In the genomic region with DNA sequence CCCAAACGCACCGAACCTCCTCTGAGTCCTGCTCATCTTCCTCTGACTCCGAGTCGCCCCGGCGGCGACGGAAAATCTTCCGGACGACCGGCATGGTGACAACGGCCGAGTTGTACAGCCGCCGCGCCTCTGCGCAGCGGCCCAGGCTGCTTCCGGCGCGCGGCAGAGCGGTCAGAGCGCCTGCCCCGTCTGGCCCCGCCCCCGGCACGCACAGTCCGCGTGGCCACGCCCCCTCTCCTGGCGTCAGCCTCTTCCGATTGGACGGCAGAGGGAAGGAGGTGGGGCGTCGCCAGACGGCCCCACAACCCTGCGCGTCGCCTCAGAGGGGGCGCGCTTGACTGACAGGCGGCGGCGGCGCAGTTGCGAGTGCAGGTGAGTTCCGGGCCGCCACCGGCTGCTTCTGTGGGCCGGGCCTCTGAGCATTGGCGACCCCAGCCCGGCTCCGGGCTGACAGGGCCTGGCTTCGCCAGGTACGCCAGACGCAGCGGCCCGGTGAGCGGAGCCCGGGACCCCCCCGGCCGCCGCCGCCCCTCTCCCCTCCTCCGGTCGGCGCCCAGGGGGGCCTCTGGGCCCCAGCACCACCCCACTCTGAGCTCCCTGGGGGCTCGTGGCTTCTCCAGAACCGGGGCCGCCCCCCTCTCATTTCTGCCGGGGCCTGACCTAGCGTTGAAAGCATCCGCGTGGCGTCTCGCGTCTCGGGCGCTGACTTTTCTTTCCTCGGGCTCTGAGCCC, we compare ENCODE assay signal across 1 cellular context.
TF ChIP-seq lines count a peak whose summit lies in the region.

Gene C9orf78, minus strand, starts transcription at position 148 of the 732 bp plus-strand sequence. Its CDS starts 54 bp downstream, at position 94.
Gene USP20, plus strand, starts transcription at position 331 of the 732 bp plus-strand sequence. CDS start 17,098 bp downstream, outside the sequence.

TF ChIP-seq in WTC11, 78 proteins besides CTCF, POLR2A, EP300 and RAD21 (continued from another document):
- TF ChIP-seq, protein P1, sequence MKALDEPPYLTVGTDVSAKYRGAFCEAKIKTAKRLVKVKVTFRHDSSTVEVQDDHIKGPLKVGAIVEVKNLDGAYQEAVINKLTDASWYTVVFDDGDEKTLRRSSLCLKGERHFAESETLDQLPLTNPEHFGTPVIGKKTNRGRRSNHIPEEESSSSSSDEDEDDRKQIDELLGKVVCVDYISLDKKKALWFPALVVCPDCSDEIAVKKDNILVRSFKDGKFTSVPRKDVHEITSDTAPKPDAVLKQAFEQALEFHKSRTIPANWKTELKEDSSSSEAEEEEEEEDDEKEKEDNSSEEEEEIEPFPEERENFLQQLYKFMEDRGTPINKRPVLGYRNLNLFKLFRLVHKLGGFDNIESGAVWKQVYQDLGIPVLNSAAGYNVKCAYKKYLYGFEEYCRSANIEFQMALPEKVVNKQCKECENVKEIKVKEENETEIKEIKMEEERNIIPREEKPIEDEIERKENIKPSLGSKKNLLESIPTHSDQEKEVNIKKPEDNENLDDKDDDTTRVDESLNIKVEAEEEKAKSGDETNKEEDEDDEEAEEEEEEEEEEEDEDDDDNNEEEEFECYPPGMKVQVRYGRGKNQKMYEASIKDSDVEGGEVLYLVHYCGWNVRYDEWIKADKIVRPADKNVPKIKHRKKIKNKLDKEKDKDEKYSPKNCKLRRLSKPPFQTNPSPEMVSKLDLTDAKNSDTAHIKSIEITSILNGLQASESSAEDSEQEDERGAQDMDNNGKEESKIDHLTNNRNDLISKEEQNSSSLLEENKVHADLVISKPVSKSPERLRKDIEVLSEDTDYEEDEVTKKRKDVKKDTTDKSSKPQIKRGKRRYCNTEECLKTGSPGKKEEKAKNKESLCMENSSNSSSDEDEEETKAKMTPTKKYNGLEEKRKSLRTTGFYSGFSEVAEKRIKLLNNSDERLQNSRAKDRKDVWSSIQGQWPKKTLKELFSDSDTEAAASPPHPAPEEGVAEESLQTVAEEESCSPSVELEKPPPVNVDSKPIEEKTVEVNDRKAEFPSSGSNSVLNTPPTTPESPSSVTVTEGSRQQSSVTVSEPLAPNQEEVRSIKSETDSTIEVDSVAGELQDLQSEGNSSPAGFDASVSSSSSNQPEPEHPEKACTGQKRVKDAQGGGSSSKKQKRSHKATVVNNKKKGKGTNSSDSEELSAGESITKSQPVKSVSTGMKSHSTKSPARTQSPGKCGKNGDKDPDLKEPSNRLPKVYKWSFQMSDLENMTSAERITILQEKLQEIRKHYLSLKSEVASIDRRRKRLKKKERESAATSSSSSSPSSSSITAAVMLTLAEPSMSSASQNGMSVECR (CRISPR knock-in tag; IDR thresholded peaks at IDR 0.05; ENCODE audit: borderline replicate concordance): peak; percentile 61; the same call in 1 of the 2 replicates
TF ChIP-seq in WTC11: peak in this region for 9.
